In the genomic region with DNA sequence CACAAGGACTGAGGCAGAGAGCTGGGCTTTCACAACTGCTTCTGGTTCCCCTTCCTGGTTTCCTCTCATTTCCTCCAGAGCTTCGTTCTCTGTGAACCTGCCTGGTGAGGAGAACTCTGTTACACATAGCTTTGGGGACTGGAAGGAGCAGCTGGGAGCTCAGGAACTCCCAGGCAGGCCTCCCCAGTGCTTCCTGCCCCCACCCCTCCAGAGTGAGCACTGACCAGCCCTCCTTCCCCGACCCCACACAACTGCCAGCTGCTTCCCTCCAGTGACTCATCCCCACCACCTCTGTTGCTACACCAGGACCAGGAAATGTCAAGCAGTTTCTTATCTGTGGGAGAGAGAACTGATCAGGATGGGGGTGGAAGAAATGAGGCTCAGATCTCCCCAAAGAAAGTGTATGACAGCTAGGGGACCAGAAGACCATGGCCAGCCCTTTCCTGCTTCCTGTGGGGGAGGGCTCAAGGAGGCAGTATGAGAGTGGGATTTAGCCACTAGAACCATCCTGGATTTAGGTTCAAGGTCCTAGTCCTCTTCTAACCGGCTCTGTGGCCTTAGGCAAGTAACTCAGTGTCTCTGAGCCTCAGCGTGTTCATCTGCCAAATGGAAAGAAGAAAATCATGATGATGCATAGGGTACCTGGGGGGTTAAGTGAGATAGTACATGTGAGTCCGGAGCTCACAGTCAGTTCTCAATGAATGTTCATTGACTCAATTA, we compare ENCODE assay signal across 8 cellular contexts. TPM values are rescaled to one million over a fixed set of nuclear protein-coding genes. Genes with fewer than 3 reads are reported as not detected.
A peak's percentile ranks its signal among the peaks of the same experiment; 100 is the strongest.
DNase-seq lines count a peak whose midpoint lies in the region; ATAC-seq and TF ChIP-seq lines count a peak whose summit lies in the region.

No MANE protein-coding gene starts in this region.

- H2AFZ ChIP-seq in GM23338 = no peak overlapping the region
- H2AFZ ChIP-seq in PC-3 (ENCODE audit: low read length) = 0 out of 2 replicates have a peak overlapping the region, but pooled peaks have one; percentile 27
- no peak overlapping the region for H2AFZ ChIP-seq in fibroblast of lung (ENCODE audit: low read length)

- H3K4me3 Mint-ChIP-seq in GM23338 = no peak overlapping the region; the same call in 2 of the 3 replicates
- H3K4me3 Mint-ChIP-seq in osteocyte (ENCODE audit: unreplicated experiment) = no peak overlapping the region

- H3K4me3 ChIP-seq in GM23338 = no peak overlapping the region
- no peak overlapping the region for H3K4me3 ChIP-seq in PC-3 (ENCODE audit: low read length)
- no peak overlapping the region for H3K4me3 ChIP-seq in fibroblast of lung (replicated peaks in 1 of 4; ENCODE audit: control extremely low read depth in 1 of 4, insufficient read depth in 1 of 4, low read depth in 3 of 4, low read length in 4 of 4)

- DNase-seq in GM23338 (ENCODE audit: low spot score) (no peak), PC-3 (peak; percentile 46), fibroblast of lung (ENCODE audit: low read depth in 2 of 2) (peak; percentile 84 to 89), osteocyte (ENCODE audit: extremely low spot score, unreplicated experiment) (no peak), NCI-H1436 (lab: John Stamatoyannopoulos, UW) (no peak), erythroblast (lab: John Stamatoyannopoulos, UW) (no peak)
- DNase-seq in activated effector memory CD4-positive, alpha-beta T cell treated with anti-CD3 and anti-CD28 coated beads, Interleukin-2, amount 50 U/mL, for 16 hours = no peak

- H3F3A ChIP-seq in GM23338 (replicated peaks; ENCODE audit: low read depth) (no peaks in the 10 kb centered on the region; the same call in 1 of the 2 replicates), PC-3 (ENCODE audit: low read length, unreplicated experiment) (no peaks in the 10 kb centered on the region)

- no peak overlapping the region for H3K27ac ChIP-seq in GM23338 (ENCODE audit: low read depth)
- H3K27ac ChIP-seq in PC-3 (ENCODE audit: low read length) = no peak overlapping the region
- peak overlapping the region; percentile 20 for H3K27ac ChIP-seq in fibroblast of lung (ENCODE audit: insufficient read depth, low read length)

- H3K4me2 ChIP-seq in GM23338 = peak overlapping the region; percentile 67
- peak overlapping the region; percentile 25; the same call in 1 of the 2 replicates for H3K4me2 ChIP-seq in PC-3 (ENCODE audit: low read length)
- no peak overlapping the region for H3K4me2 ChIP-seq in fibroblast of lung (ENCODE audit: extremely low read depth, insufficient read depth, low read length)

- H3K27ac Mint-ChIP-seq in GM23338 (no peak overlapping the region), osteocyte (ENCODE audit: unreplicated experiment) (peak overlapping the region; percentile 70)

- POLR2A ChIA-PET in PC-3 (lab: Charles Lee; ENCODE audit: unreplicated experiment) = interaction anchor here (0.6 kb wide), 1 partner anchor 137 kb away, joined by 3 read pairs; no protein-coding TSS in a partner anchor

- H3K27me3 ChIP-seq in GM23338 (ENCODE audit: insufficient read depth) (0 out of 2 replicates have a peak, but pooled peaks cover 7% of the 10 kb centered on the region), PC-3 (ENCODE audit: low read length) (no peaks in the 10 kb centered on the region), fibroblast of lung (ENCODE audit: control insufficient read depth, insufficient read depth, low read length) (peaks cover 2% of the 10 kb centered on the region)

- TF ChIP-seq POLR2A in erythroblast (IDR thresholded peaks at IDR 0.05; ENCODE audit: low read length) = no peak

- H3K9me3 ChIP-seq in PC-3 (ENCODE audit: low read length) (no peaks in the 10 kb centered on the region), fibroblast of lung (ENCODE audit: control insufficient read depth, insufficient read depth, low read depth, low read length) (no peaks in the 10 kb centered on the region)

- TF ChIP-seq CTCF in GM23338 (conservative IDR thresholded peaks at IDR 0.05; ENCODE audit: low read depth in 2 of 2) (no peak), PC-3 (conservative IDR thresholded peaks at IDR 0.05; ENCODE audit: low read depth, low read length) (no peak), fibroblast of lung (conservative IDR thresholded peaks at IDR 0.05 in 1 of 2, IDR thresholded peaks at IDR 0.05 in 1 of 2; ENCODE audit: low read depth in 1 of 2, low read length in 2 of 2) (no peak), osteocyte (IDR thresholded peaks at IDR 0.05) (no peak)

- BruUV-seq in PC-3 (replicated peaks; lab: Mats Ljungman, UMichigan) = no TSS peak

- H3K36me3 Mint-ChIP-seq in GM23338 (ENCODE audit: low read depth) (no peaks in the 10 kb centered on the region), osteocyte (ENCODE audit: unreplicated experiment) (no peaks in the 10 kb centered on the region)

- H3K9me2 ChIP-seq in GM23338 (ENCODE audit: insufficient read depth) (no peaks in the 10 kb centered on the region), PC-3 (replicated peaks; ENCODE audit: low read length) (no peaks in the 10 kb centered on the region)

- ATAC-seq in GM23338 (no peak), PC-3 (peak; percentile 47), HG03095 (IDR thresholded peaks at IDR 0.05; ENCODE audit: unreplicated experiment) (no peak)

- no peaks in the 10 kb centered on the region for H3K9me3 Mint-ChIP-seq in GM23338
- H3K9me3 Mint-ChIP-seq in osteocyte (ENCODE audit: unreplicated experiment) = no peaks in the 10 kb centered on the region

- peaks cover 66% of the 10 kb centered on the region for H3K4me1 Mint-ChIP-seq in GM23338
- peaks cover 16% of the 10 kb centered on the region for H3K4me1 Mint-ChIP-seq in osteocyte (ENCODE audit: unreplicated experiment)

- H3K27me3 Mint-ChIP-seq in GM23338 (ENCODE audit: insufficient read depth, low read depth, poor library complexity) (peaks cover 23% of the 10 kb centered on the region), osteocyte (ENCODE audit: unreplicated experiment) (no peaks in the 10 kb centered on the region)

- H3K79me2 ChIP-seq in GM23338 (replicated peaks; ENCODE audit: insufficient read depth) = no peaks in the 10 kb centered on the region
- H3K79me2 ChIP-seq in PC-3 (ENCODE audit: low read length) = no peaks in the 10 kb centered on the region
- H3K79me2 ChIP-seq in fibroblast of lung (ENCODE audit: control insufficient read depth, insufficient read depth, low read length) = no peaks in the 10 kb centered on the region

- H3K4me1 ChIP-seq in GM23338 (ENCODE audit: insufficient read depth) (peaks cover 61% of the 10 kb centered on the region), PC-3 (ENCODE audit: insufficient read depth, low read length) (peaks cover 12% of the 10 kb centered on the region), fibroblast of lung (ENCODE audit: control insufficient read depth, extremely low read depth, insufficient read depth, low read length) (peaks cover 17% of the 10 kb centered on the region)

- CTCF ChIA-PET in PC-3 (lab: Charles Lee) = no interaction called here

- H3K36me3 ChIP-seq in GM23338 (ENCODE audit: insufficient read depth) = no peaks in the 10 kb centered on the region
- H3K36me3 ChIP-seq in PC-3 (ENCODE audit: low read depth, low read length) = no peaks in the 10 kb centered on the region
- H3K36me3 ChIP-seq in fibroblast of lung (ENCODE audit: control insufficient read depth, insufficient read depth, low read length) = no peaks in the 10 kb centered on the region

- no peaks in the 10 kb centered on the region for H4K20me1 ChIP-seq in GM23338 (replicated peaks; ENCODE audit: insufficient read depth)
- H4K20me1 ChIP-seq in PC-3 (ENCODE audit: low read length) = no peaks in the 10 kb centered on the region
- H4K20me1 ChIP-seq in fibroblast of lung (ENCODE audit: control insufficient read depth, extremely low read depth, insufficient read depth, low read length) = no peaks in the 10 kb centered on the region

- H3K9ac ChIP-seq in PC-3 (ENCODE audit: low read length) (no peak overlapping the region), fibroblast of lung (ENCODE audit: insufficient read depth, low read length) (no peak overlapping the region)

- intact Hi-C loops in PC-3 (cut with micrococcal nuclease) = no loop called here

TF ChIP-seq in GM23338, 12 proteins besides CTCF, POLR2A, EP300 and RAD21:
- no peak for TF ChIP-seq NANOG (IDR thresholded peaks at IDR 0.05; ENCODE audit: borderline replicate concordance)
- no peak for TF ChIP-seq CREB1 (CRISPR knock-in tag; IDR thresholded peaks at IDR 0.05; ENCODE audit: low read depth)

RNA-seq across cellular contexts. Expression of a gene that starts 4.5 kb away (rescaled TPM):
- 33.4 and 43.9 TPM in 2 replicates for total RNA-seq in GM23338 (2014; rRNA removed; shearing (Covaris generic))
- polyA plus RNA-seq in GM23338 (2016; fragmentation: Nextera tagmentation; extraction: Ambion mirVana) (22.5 and 23.5 TPM in 2 replicates), fibroblast of lung (14.8 and 53.2 TPM in 2 replicates)
- total RNA-seq in PC-3 (2014; rRNA removed) (30.8 and 32.8 TPM in 2 replicates), fibroblast of lung (19.5 and 54.0 TPM in 2 replicates), osteocyte (137 and 159 TPM in 2 replicates)
- 100 and 451 TPM in 2 replicates for polyA plus RNA-seq in fibroblast of lung (2012)
- polyA minus RNA-seq in fibroblast of lung (ENCODE audit: low replicate concordance) = 183 and 753 TPM in 2 replicates

Comparison
In these comparisons a context has a peak if more than half of its experiments do, and no peak if none do; other contexts are left out.
1. DNase-seq: peak in PC-3 (single experiment) and fibroblast of lung (2 of 2); none in GM23338 (single experiment), osteocyte (single experiment), NCI-H1436 (single experiment), activated effector memory CD4-positive, alpha-beta T cell treated with anti-CD3 and anti-CD28 coated beads, Interleukin-2, amount 50 U/mL, for 16 hours (single experiment) and erythroblast (0 of 2).